In genomic region chr5:131513780-131514179, GRCh38 we compare ENCODE assay signal across 21 cellular contexts.
DNase-seq lines count a peak whose midpoint lies in the region; ATAC-seq and TF ChIP-seq lines count a peak whose summit lies in the region.
"Had no signal": no experiment of that assay in that cellular context is flagged by ENCODE, and none has a peak within 500 bp of the region (broad histone marks: within the 10 kb centered on the region; RNA-seq: fewer than 3 reads in every experiment).

No MANE protein-coding gene starts in this region.

- no peaks in the 10 kb centered on the region for H3K27me3 ChIP-seq in CD8-positive, alpha-beta T cell (ENCODE audit: insufficient read depth, low read length)
- H3K27me3 ChIP-seq: heart left ventricle, sigmoid colon, thyroid gland had no signal

- H3K36me3 ChIP-seq in CD8-positive, alpha-beta T cell (ENCODE audit: insufficient read depth, low read length) = peaks cover under 1% of the 10 kb centered on the region
- H3K36me3 ChIP-seq: thyroid gland had no signal

- intact Hi-C loops in CD8-positive, alpha-beta T cell (cut with DNase I, micrococcal nuclease) = loop anchor here (1.0 to 10.0 kb wide), 8 partner anchors 12 to 281 kb away; partner anchors contain the start of gene FNIP1 (in 1 of the 2)

- peak in 1 of 7 experiments; percentile 25 for DNase-seq in CD8-positive, alpha-beta T cell
- no peak for DNase-seq in central memory CD8-positive, alpha-beta T cell (ENCODE audit: low spot score in 2 of 2)
- DNase-seq in NCI-H446 treated with DMSO at 0.1 percent for 48 hours (lab: John Stamatoyannopoulos, UW) = no peak
- DNase-seq in UCSD-AML1 (lab: John Stamatoyannopoulos, UW; ENCODE audit: unreplicated experiment) = no peak
- no peak for DNase-seq in hippocampal formation (lab: John Stamatoyannopoulos, UW)
- DNase-seq in omental fat pad (ENCODE audit: low spot score) = no peak
- DNase-seq: activated CD4-positive, alpha-beta memory T cell treated with anti-CD3 and anti-CD28 coated beads for 36 hours; activated effector memory CD4-positive, alpha-beta T cell treated with Interleukin-2 at 50 U/mL for 16 hours; heart left ventricle; islet precursor cell; Karpas-422; NCI-H1436 treated with DMSO at 0.1 percent for 48 hours; NCI-H446; nucleus accumbens; SIG-M5; sigmoid colon; stimulated activated CD4-positive, alpha-beta T cell treated with anti-CD3 and anti-CD28 coated beads, Interleukin-4, amount 100 ng/mL, for 24 hours; thyroid gland had no signal

- no peak overlapping the region for H3K27ac ChIP-seq in CD8-positive, alpha-beta T cell (ENCODE audit: low read depth, low read length)
- H3K27ac ChIP-seq: sigmoid colon had no signal

- peak overlapping the region; percentile 84 for H3K27ac Mint-ChIP-seq in CD8-positive, alpha-beta T cell
- H3K27ac Mint-ChIP-seq in central memory CD8-positive, alpha-beta T cell (ENCODE audit: low read depth) = peak overlapping the region; percentile 92

- H3K36me3 Mint-ChIP-seq in CD8-positive, alpha-beta T cell = peaks cover 46% of the 10 kb centered on the region
- peaks cover 23% of the 10 kb centered on the region for H3K36me3 Mint-ChIP-seq in central memory CD8-positive, alpha-beta T cell (ENCODE audit: insufficient read depth)

- POLR2A ChIA-PET in CD8-positive, alpha-beta T cell (lab: Charles Lee) = interaction anchor here (1.0 kb wide), 1 partner anchor 19 kb away, joined by 3 read pairs; no protein-coding TSS in a partner anchor

- peak overlapping the region; percentile 47 for H3K4me3 Mint-ChIP-seq in CD8-positive, alpha-beta T cell
- H3K4me3 Mint-ChIP-seq in central memory CD8-positive, alpha-beta T cell = peak overlapping the region; percentile 56

- no peak overlapping the region for H3K4me3 ChIP-seq in CD8-positive, alpha-beta T cell (ENCODE audit: low read depth, low read length)
- H3K4me3 ChIP-seq: HAP-1, sigmoid colon, thyroid gland had no signal

- H3K9me3 ChIP-seq in CD8-positive, alpha-beta T cell (ENCODE audit: low read length) = no peaks in the 10 kb centered on the region
- H3K9me3 ChIP-seq: HAP-1, heart left ventricle, sigmoid colon, thyroid gland had no signal

- H3K4me1 Mint-ChIP-seq in CD8-positive, alpha-beta T cell (ENCODE audit: low read depth) = peaks cover 60% of the 10 kb centered on the region
- peaks cover 41% of the 10 kb centered on the region for H3K4me1 Mint-ChIP-seq in central memory CD8-positive, alpha-beta T cell

- no peak for TF ChIP-seq CTCF in CD8-positive, alpha-beta T cell (IDR thresholded peaks at IDR 0.05)
- TF ChIP-seq CTCF in omental fat pad (IDR thresholded peaks at IDR 0.05) = no peak

- ATAC-seq in CD8-positive, alpha-beta T cell = peak; percentile 25
- ATAC-seq in GM18868 (IDR thresholded peaks at IDR 0.05; ENCODE audit: unreplicated experiment) = peak; percentile 56
- peak; percentile 64 for ATAC-seq in HG03280 (IDR thresholded peaks at IDR 0.05; ENCODE audit: unreplicated experiment)
- no peak for ATAC-seq in central memory CD8-positive, alpha-beta T cell (replicated peaks; ENCODE audit: extremely low read depth, poor library complexity, severe bottlenecking)
- ATAC-seq in omental fat pad (ENCODE audit: low FRiP score) = no peak
- ATAC-seq: heart left ventricle had no signal

- peaks cover 50% of the 10 kb centered on the region for H3K4me1 ChIP-seq in CD8-positive, alpha-beta T cell (ENCODE audit: insufficient read depth, low read length)
- H3K4me1 ChIP-seq: HAP-1, sigmoid colon, thyroid gland had no signal

- CTCF ChIA-PET in CD8-positive, alpha-beta T cell (lab: Charles Lee) = no interaction called here

- H3K9me3 Mint-ChIP-seq in CD8-positive, alpha-beta T cell = no peaks in the 10 kb centered on the region
- H3K9me3 Mint-ChIP-seq in central memory CD8-positive, alpha-beta T cell = no peaks in the 10 kb centered on the region
- H3K9me3 Mint-ChIP-seq: activated CD4-positive, alpha-beta memory T cell treated with anti-CD3 and anti-CD28 coated beads for 36 hours had no signal

- no peaks in the 10 kb centered on the region for H3K27me3 Mint-ChIP-seq in CD8-positive, alpha-beta T cell (ENCODE audit: low read depth)
- H3K27me3 Mint-ChIP-seq in central memory CD8-positive, alpha-beta T cell = no peaks in the 10 kb centered on the region
- H3K27me3 Mint-ChIP-seq: activated CD4-positive, alpha-beta memory T cell treated with anti-CD3 and anti-CD28 coated beads for 36 hours had no signal

Comparison
In these comparisons a context has a peak if more than half of its experiments do, and no peak if none do; other contexts are left out.
1. ATAC-seq: peak in CD8-positive, alpha-beta T cell (single experiment), GM18868 (single experiment) and HG03280 (single experiment); none in central memory CD8-positive, alpha-beta T cell (single experiment) and omental fat pad (single experiment).